ENCODE assay signal across 11 cellular contexts in genomic region chr21:29208666-29209059, GRCh38.
A peak's percentile ranks its signal among the peaks of the same experiment; 100 is the strongest.
DNase-seq lines count a peak whose midpoint lies in the region; ATAC-seq and TF ChIP-seq lines count a peak whose summit lies in the region.
"Had no signal": no experiment of that assay in that cellular context is flagged by ENCODE, and none has a peak within 500 bp of the region (broad histone marks: within the 10 kb centered on the region; RNA-seq: fewer than 3 reads in every experiment).

No MANE protein-coding gene starts in this region.

- H3K36me3 Mint-ChIP-seq in activated naive CD4-positive, alpha-beta T cell treated with anti-CD3 and anti-CD28 coated beads for 36 hours (ENCODE audit: low read depth), result no peaks in the 10 kb centered on the region
- no peaks in the 10 kb centered on the region for H3K36me3 Mint-ChIP-seq in activated T-helper 17 cell treated with anti-CD3 and anti-CD28 coated beads, Interleukin-2, amount 50 U/mL, for 72 hours (ENCODE audit: low read depth)

- intact Hi-C loops in activated naive CD4-positive, alpha-beta T cell treated with anti-CD3 and anti-CD28 coated beads for 36 hours (cut with micrococcal nuclease), result loop anchor here (1.0 kb wide), 4 partner anchors 12 to 91 kb away; no protein-coding TSS in a partner anchor
- intact Hi-C loops in heart left ventricle (cut with DNase I) (no loop called here), testis (cut with DNase I; ENCODE audit: low total_unique reads) (no loop called here)

- no peaks in the 10 kb centered on the region for H3K36me3 ChIP-seq in heart left ventricle
- H3K36me3 ChIP-seq in thoracic aorta, result no peaks in the 10 kb centered on the region
- H3K36me3 ChIP-seq in testis (ENCODE audit: low read depth, missing control alignments), result no peaks in the 10 kb centered on the region
- H3K36me3 ChIP-seq: MG63, neutrophil had no signal

- no peaks in the 10 kb centered on the region for H3K27me3 ChIP-seq in heart left ventricle
- H3K27me3 ChIP-seq in thoracic aorta (replicated peaks; ENCODE audit: insufficient read depth), result no peaks in the 10 kb centered on the region
- no peaks in the 10 kb centered on the region for H3K27me3 ChIP-seq in testis
- H3K27me3 ChIP-seq: MG63, neutrophil had no signal

- H3K9me3 Mint-ChIP-seq in activated naive CD4-positive, alpha-beta T cell treated with anti-CD3 and anti-CD28 coated beads for 36 hours, result peaks cover 2% of the 10 kb centered on the region
- no peaks in the 10 kb centered on the region for H3K9me3 Mint-ChIP-seq in activated T-helper 17 cell treated with anti-CD3 and anti-CD28 coated beads, Interleukin-2, amount 50 U/mL, for 72 hours

- TF ChIP-seq CTCF in heart left ventricle (IDR thresholded peaks at IDR 0.05) (no peak), thoracic aorta (IDR thresholded peaks at IDR 0.05) (no peak), testis (IDR thresholded peaks at IDR 0.05) (no peak)

- peaks cover 30% of the 10 kb centered on the region for H3K4me1 Mint-ChIP-seq in activated naive CD4-positive, alpha-beta T cell treated with anti-CD3 and anti-CD28 coated beads for 36 hours (ENCODE audit: low read depth)
- H3K4me1 Mint-ChIP-seq in activated T-helper 17 cell treated with anti-CD3 and anti-CD28 coated beads, Interleukin-2, amount 50 U/mL, for 72 hours, result peaks cover 5% of the 10 kb centered on the region

- 32 to 58% (median 37%) methylated on average over 1 of the region's 1 CpG for WGBS in heart left ventricle, 4 donors
- 49 to 55% methylated on average over 1 of the region's 1 CpG for WGBS in testis, 2 donors

- no peak for DNase-seq in activated naive CD4-positive, alpha-beta T cell treated with anti-CD3 and anti-CD28 coated beads for 36 hours
- no peak for DNase-seq in activated naive CD4-positive, alpha-beta T cell (lab: John Stamatoyannopoulos, UW)
- DNase-seq in heart left ventricle (no peak), thoracic aorta (ENCODE audit: low spot score) (no peak), AG08396 (ENCODE audit: low spot score) (no peak), testis (no peak)
- DNase-seq in stimulated activated CD4-positive, alpha-beta T cell treated with anti-CD3 and anti-CD28 coated beads, Interleukin-2, amount 100 ng/mL, for 48 hours, result no peak
- DNase-seq: AML-193, MG63 had no signal

- TF ChIP-seq POLR2A in heart left ventricle (IDR thresholded peaks at IDR 0.05), result no peak
- no peak for TF ChIP-seq POLR2A in testis (IDR thresholded peaks at IDR 0.05)

- peak overlapping the region in 11 of 12 donors; percentile 5 to 88 (median 35) for H3K27ac ChIP-seq in heart left ventricle
- peak overlapping the region in 1 of 2 donors; percentile 59 for H3K27ac ChIP-seq in thoracic aorta
- no peak overlapping the region for H3K27ac ChIP-seq in testis
- H3K27ac ChIP-seq: neutrophil had no signal

- no peaks in the 10 kb centered on the region for H3K27me3 Mint-ChIP-seq in activated naive CD4-positive, alpha-beta T cell treated with anti-CD3 and anti-CD28 coated beads for 36 hours (ENCODE audit: low read depth)
- no peaks in the 10 kb centered on the region for H3K27me3 Mint-ChIP-seq in activated T-helper 17 cell treated with anti-CD3 and anti-CD28 coated beads, Interleukin-2, amount 50 U/mL, for 72 hours

- peak overlapping the region in 1 of 12 donors; percentile 0 for H3K4me3 ChIP-seq in heart left ventricle
- H3K4me3 ChIP-seq in thoracic aorta, result peak overlapping the region; percentile 33
- H3K4me3 ChIP-seq in testis, result no peak overlapping the region
- H3K4me3 ChIP-seq: MG63 had no signal

- peak; percentile 70 for ATAC-seq in activated T-helper 17 cell treated with anti-CD3 and anti-CD28 coated beads, Interleukin-2, amount 50 U/mL, for 72 hours (replicated peaks)
- ATAC-seq in heart left ventricle (peak in 3 of 4 donors; percentile 52 to 77 (median 56)), thoracic aorta (ENCODE audit: insufficient number of reproducible peaks, low FRiP score, low read depth) (peak; percentile 72)

- peak overlapping the region; percentile 75 for H3K27ac Mint-ChIP-seq in activated naive CD4-positive, alpha-beta T cell treated with anti-CD3 and anti-CD28 coated beads for 36 hours
- H3K27ac Mint-ChIP-seq in activated T-helper 17 cell treated with anti-CD3 and anti-CD28 coated beads, Interleukin-2, amount 50 U/mL, for 72 hours, result peak overlapping the region; percentile 32

- H3K4me3 Mint-ChIP-seq in activated naive CD4-positive, alpha-beta T cell treated with anti-CD3 and anti-CD28 coated beads for 36 hours, result no peak overlapping the region
- H3K4me3 Mint-ChIP-seq in activated T-helper 17 cell treated with anti-CD3 and anti-CD28 coated beads, Interleukin-2, amount 50 U/mL, for 72 hours, result peak overlapping the region; percentile 4

- H3K9me3 ChIP-seq in heart left ventricle (no peaks in the 10 kb centered on the region), thoracic aorta (no peaks in the 10 kb centered on the region), testis (no peaks in the 10 kb centered on the region)
- H3K9me3 ChIP-seq: neutrophil had no signal

- H3K4me1 ChIP-seq in heart left ventricle, result peaks cover 0 to 33% (median 2%) of the 10 kb centered on the region in 12 donors
- peaks cover 14 to 18% of the 10 kb centered on the region in 2 donors for H3K4me1 ChIP-seq in thoracic aorta (ENCODE audit: control insufficient read depth in 1 of 2, low read depth in 2 of 2)
- H3K4me1 ChIP-seq in testis, result no peaks in the 10 kb centered on the region

- CTCF ChIA-PET in activated naive CD4-positive, alpha-beta T cell treated with anti-CD3 and anti-CD28 coated beads for 36 hours (lab: Charles Lee), result interaction anchor here (1.6 kb wide), 1 partner anchor 11 kb away, joined by 10 read pairs; no protein-coding TSS in a partner anchor

Comparison
In these comparisons a context has a peak if more than half of its experiments do, and no peak if none do; other contexts are left out.
1. H3K27ac ChIP-seq: peak in heart left ventricle (11 of 12); none in testis (0 of 2).
2. Peak in every context shown above with its lines, with median percentiles within 50 percentile points of each other: ATAC-seq.